ENCODE assay signal across 13 cellular contexts in the genomic region with DNA sequence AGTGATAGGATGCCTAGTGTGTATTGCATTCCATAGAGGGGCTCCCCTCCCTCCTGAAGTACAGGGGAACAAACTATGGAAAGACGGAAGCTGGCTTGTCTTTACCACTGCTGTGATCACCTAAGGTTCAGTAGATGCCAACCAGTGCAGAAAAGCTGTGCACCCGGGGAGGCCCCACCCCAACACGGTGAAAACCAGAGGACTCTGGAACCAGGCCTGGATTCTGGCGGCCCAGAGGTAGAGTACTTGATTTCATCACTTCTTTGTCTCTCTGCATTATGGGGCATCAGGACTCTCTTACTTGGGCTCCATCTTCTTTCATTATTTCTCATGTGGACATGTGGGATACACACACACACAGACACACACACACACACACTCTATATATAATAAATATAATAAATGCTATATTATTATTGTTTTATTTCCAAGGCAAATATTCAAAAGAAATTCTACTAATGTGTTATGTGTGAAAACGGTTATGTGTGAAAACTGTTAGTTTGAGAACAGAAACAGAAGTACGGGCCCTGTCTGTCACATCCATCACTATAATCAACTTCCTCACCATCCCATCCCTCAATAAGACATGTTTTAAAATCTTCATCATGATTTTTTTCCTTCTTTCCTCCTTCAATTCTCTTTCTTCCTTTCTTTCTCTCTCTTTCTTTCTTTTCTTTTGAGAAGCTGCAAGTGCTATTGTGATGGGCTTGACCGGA.
DNase-seq lines count a peak whose midpoint lies in the region; ATAC-seq and TF ChIP-seq lines count a peak whose summit lies in the region.
"Had no signal": no experiment of that assay in that cellular context is flagged by ENCODE, and none has a peak within 500 bp of the region (broad histone marks: within the 10 kb centered on the region; RNA-seq: fewer than 3 reads in every experiment).

No MANE protein-coding gene starts in this region.

- H3K4me3 ChIP-seq in CD8-positive, alpha-beta T cell (ENCODE audit: low read depth, low read length): no peak overlapping the region
- no peak overlapping the region for H3K4me3 ChIP-seq in lower leg skin (ENCODE audit: low read depth, poor library complexity, severe bottlenecking)
- H3K4me3 ChIP-seq: GM23248 had no signal

- no peaks in the 10 kb centered on the region for H3K4me1 ChIP-seq in CD8-positive, alpha-beta T cell (ENCODE audit: insufficient read depth, low read length)

- H3K27me3 ChIP-seq in CD8-positive, alpha-beta T cell (ENCODE audit: insufficient read depth, low read length): no peaks in the 10 kb centered on the region

- H3K36me3 Mint-ChIP-seq in activated CD8-positive, alpha-beta T cell treated with anti-CD3 and anti-CD28 coated beads for 36 hours (ENCODE audit: low read depth): peaks cover under 1% of the 10 kb centered on the region
- peaks cover 2% of the 10 kb centered on the region for H3K36me3 Mint-ChIP-seq in activated CD8-positive, alpha-beta T cell treated with anti-CD3 and anti-CD28 coated beads, Interleukin-2, amount 10 ng/mL, durations not matched to agents 7 days and 5 days (ENCODE audit: low read depth)
- H3K36me3 Mint-ChIP-seq in CD8-positive, alpha-beta T cell: no peaks in the 10 kb centered on the region
- H3K36me3 Mint-ChIP-seq in central memory CD8-positive, alpha-beta T cell (ENCODE audit: insufficient read depth): no peaks in the 10 kb centered on the region
- H3K36me3 Mint-ChIP-seq in natural killer cell: no peaks in the 10 kb centered on the region
- H3K36me3 Mint-ChIP-seq: CD14-positive monocyte had no signal

- H3K27ac ChIP-seq in CD8-positive, alpha-beta T cell (ENCODE audit: low read depth, low read length): no peak overlapping the region
- H3K27ac ChIP-seq: 22Rv1, GM23248 had no signal

- no peak for ATAC-seq in activated CD8-positive, alpha-beta T cell treated with anti-CD3 and anti-CD28 coated beads for 36 hours
- no peak for ATAC-seq in activated CD8-positive, alpha-beta T cell treated with anti-CD3 and anti-CD28 coated beads, Interleukin-2, amount 10 ng/mL, durations not matched to agents 7 days and 5 days
- ATAC-seq in CD8-positive, alpha-beta T cell: no peak
- peak; percentile 72 for ATAC-seq in central memory CD8-positive, alpha-beta T cell (replicated peaks; ENCODE audit: extremely low read depth, poor library complexity, severe bottlenecking)
- ATAC-seq in natural killer cell: peak; percentile 61 to 76 (median 69)
- no peak for ATAC-seq in activated CD4-positive, CD25-positive, alpha-beta regulatory T cell treated with anti-CD3 and anti-CD28 coated beads, Interleukin-2, amount 50 U/mL, for 24 hours

- no peaks in the 10 kb centered on the region for H3K9me3 ChIP-seq in CD8-positive, alpha-beta T cell (ENCODE audit: low read length)

- H3K9me3 Mint-ChIP-seq in activated CD8-positive, alpha-beta T cell treated with anti-CD3 and anti-CD28 coated beads for 36 hours: peaks cover 9% of the 10 kb centered on the region
- peaks cover 13% of the 10 kb centered on the region for H3K9me3 Mint-ChIP-seq in activated CD8-positive, alpha-beta T cell treated with anti-CD3 and anti-CD28 coated beads, Interleukin-2, amount 10 ng/mL, durations not matched to agents 7 days and 5 days (ENCODE audit: insufficient read depth)
- peaks cover 14% of the 10 kb centered on the region for H3K9me3 Mint-ChIP-seq in CD8-positive, alpha-beta T cell
- no peaks in the 10 kb centered on the region for H3K9me3 Mint-ChIP-seq in central memory CD8-positive, alpha-beta T cell
- H3K9me3 Mint-ChIP-seq in natural killer cell: peaks cover 0 to 4% of the 10 kb centered on the region in 2 donors

- H3K27me3 Mint-ChIP-seq in activated CD8-positive, alpha-beta T cell treated with anti-CD3 and anti-CD28 coated beads for 36 hours: no peaks in the 10 kb centered on the region
- no peaks in the 10 kb centered on the region for H3K27me3 Mint-ChIP-seq in activated CD8-positive, alpha-beta T cell treated with anti-CD3 and anti-CD28 coated beads, Interleukin-2, amount 10 ng/mL, durations not matched to agents 7 days and 5 days (ENCODE audit: low read depth)
- H3K27me3 Mint-ChIP-seq in CD8-positive, alpha-beta T cell (ENCODE audit: low read depth): no peaks in the 10 kb centered on the region
- no peaks in the 10 kb centered on the region for H3K27me3 Mint-ChIP-seq in central memory CD8-positive, alpha-beta T cell
- no peaks in the 10 kb centered on the region for H3K27me3 Mint-ChIP-seq in natural killer cell (ENCODE audit: low read depth in 2 of 2)

- H3K4me1 Mint-ChIP-seq in activated CD8-positive, alpha-beta T cell treated with anti-CD3 and anti-CD28 coated beads for 36 hours (ENCODE audit: low read depth): peaks cover 5% of the 10 kb centered on the region
- H3K4me1 Mint-ChIP-seq in activated CD8-positive, alpha-beta T cell treated with anti-CD3 and anti-CD28 coated beads, Interleukin-2, amount 10 ng/mL, durations not matched to agents 7 days and 5 days (ENCODE audit: low read depth): no peaks in the 10 kb centered on the region
- H3K4me1 Mint-ChIP-seq in CD8-positive, alpha-beta T cell (ENCODE audit: low read depth): peaks cover 6% of the 10 kb centered on the region
- peaks cover 32% of the 10 kb centered on the region for H3K4me1 Mint-ChIP-seq in central memory CD8-positive, alpha-beta T cell
- peaks cover 48 to 49% of the 10 kb centered on the region in 2 donors for H3K4me1 Mint-ChIP-seq in natural killer cell
- H3K4me1 Mint-ChIP-seq: CD14-positive monocyte had no signal

- no peak for TF ChIP-seq CTCF in activated CD8-positive, alpha-beta T cell treated with anti-CD3 and anti-CD28 coated beads for 36 hours (IDR thresholded peaks at IDR 0.05)
- TF ChIP-seq CTCF in CD8-positive, alpha-beta T cell (IDR thresholded peaks at IDR 0.05): no peak
- TF ChIP-seq CTCF in natural killer cell (IDR thresholded peaks at IDR 0.05) (no peak), lower leg skin (IDR thresholded peaks at IDR 0.05) (no peak)

- no peak for DNase-seq in activated CD8-positive, alpha-beta T cell treated with anti-CD3 and anti-CD28 coated beads for 36 hours
- DNase-seq in activated CD8-positive, alpha-beta T cell treated with anti-CD3 and anti-CD28 coated beads, Interleukin-2, amount 10 ng/mL, durations not matched to agents 7 days and 5 days: no peak
- DNase-seq in CD8-positive, alpha-beta T cell: no peak
- DNase-seq in central memory CD8-positive, alpha-beta T cell (ENCODE audit: low spot score in 2 of 2): no peak
- no peak for DNase-seq in natural killer cell
- no peak for DNase-seq in DMS 273 treated with DMSO at 0.1 percent for 48 hours (lab: John Stamatoyannopoulos, UW)
- DNase-seq in lower leg skin (ENCODE audit: low spot score in 2 of 2): no peak
- DNase-seq: GM23248, H7, IMR-90 had no signal

- TF ChIP-seq POLR2A in lower leg skin (IDR thresholded peaks at IDR 0.05): no peak

- peak overlapping the region; percentile 59 for H3K27ac Mint-ChIP-seq in activated CD8-positive, alpha-beta T cell treated with anti-CD3 and anti-CD28 coated beads for 36 hours
- no peak overlapping the region for H3K27ac Mint-ChIP-seq in activated CD8-positive, alpha-beta T cell treated with anti-CD3 and anti-CD28 coated beads, Interleukin-2, amount 10 ng/mL, durations not matched to agents 7 days and 5 days
- peak overlapping the region; percentile 64 for H3K27ac Mint-ChIP-seq in CD8-positive, alpha-beta T cell
- H3K27ac Mint-ChIP-seq in central memory CD8-positive, alpha-beta T cell (ENCODE audit: low read depth): peak overlapping the region; percentile 69
- H3K27ac Mint-ChIP-seq in natural killer cell: peak overlapping the region; percentile 80 to 84
- H3K27ac Mint-ChIP-seq: CD14-positive monocyte had no signal

- POLR2A ChIA-PET in activated CD8-positive, alpha-beta T cell treated with anti-CD3 and anti-CD28 coated beads for 36 hours (lab: Charles Lee): no interaction called here
- POLR2A ChIA-PET in activated CD8-positive, alpha-beta T cell treated with anti-CD3 and anti-CD28 coated beads, Interleukin-2, amount 10 ng/mL, durations not matched to agents 7 days and 5 days (lab: Charles Lee): no interaction called here
- POLR2A ChIA-PET in CD8-positive, alpha-beta T cell (lab: Charles Lee): interaction anchor here (1.2 kb wide), 1 partner anchor 215 kb away, joined by 3 read pairs; no protein-coding TSS in a partner anchor

- no peak overlapping the region for H3K4me3 Mint-ChIP-seq in activated CD8-positive, alpha-beta T cell treated with anti-CD3 and anti-CD28 coated beads for 36 hours
- H3K4me3 Mint-ChIP-seq in activated CD8-positive, alpha-beta T cell treated with anti-CD3 and anti-CD28 coated beads, Interleukin-2, amount 10 ng/mL, durations not matched to agents 7 days and 5 days: no peak overlapping the region
- no peak overlapping the region for H3K4me3 Mint-ChIP-seq in CD8-positive, alpha-beta T cell
- peak overlapping the region; percentile 8 for H3K4me3 Mint-ChIP-seq in central memory CD8-positive, alpha-beta T cell
- peak overlapping the region; percentile 59 for H3K4me3 Mint-ChIP-seq in natural killer cell
- H3K4me3 Mint-ChIP-seq: CD14-positive monocyte had no signal

- no peaks in the 10 kb centered on the region for H3K36me3 ChIP-seq in CD8-positive, alpha-beta T cell (ENCODE audit: insufficient read depth, low read length)

- 83 to 86% methylated on average over 7 of the region's 7 CpGs for WGBS in lower leg skin, 2 donors

- CTCF ChIA-PET in activated CD8-positive, alpha-beta T cell treated with anti-CD3 and anti-CD28 coated beads for 36 hours (lab: Charles Lee): interaction anchor here (1.1 kb wide), 1 partner anchor 376 kb away, joined by 5 read pairs; no protein-coding TSS in a partner anchor
- CTCF ChIA-PET in activated CD8-positive, alpha-beta T cell treated with anti-CD3 and anti-CD28 coated beads, Interleukin-2, amount 10 ng/mL, durations not matched to agents 7 days and 5 days (lab: Charles Lee): interaction anchor here (1.3 kb wide), 1 partner anchor 367 kb away, joined by 3 read pairs; a partner anchor contains a TSS
- CTCF ChIA-PET in CD8-positive, alpha-beta T cell (lab: Charles Lee): interaction anchor here (0.8 to 3.4 kb wide), 4 partner anchors 357 to 377 kb away, joined by 3 to 25 read pairs (median 4); a partner anchor contains a TSS

- intact Hi-C loops in activated CD8-positive, alpha-beta T cell treated with anti-CD3 and anti-CD28 coated beads for 36 hours (cut with micrococcal nuclease): no loop called here
- intact Hi-C loops in CD8-positive, alpha-beta T cell (cut with DNase I, micrococcal nuclease): loop anchor here (1.0 to 2.0 kb wide), 3 partner anchors 368 to 377 kb away; no protein-coding TSS in a partner anchor
- intact Hi-C loops in natural killer cell (cut with micrococcal nuclease): loop anchor here (5.0 kb wide), 4 partner anchors 153 to 372 kb away; a partner anchor contains a TSS
- intact Hi-C loops in lower leg skin (cut with DNase I; ENCODE audit: low total_unique reads): no loop called here

Comparison
In these comparisons a context has a peak if more than half of its experiments do, and no peak if none do; other contexts are left out.
1. ATAC-seq: peak in central memory CD8-positive, alpha-beta T cell (single experiment) and natural killer cell (3 of 3); none in activated CD8-positive, alpha-beta T cell treated with anti-CD3 and anti-CD28 coated beads for 36 hours (single experiment), activated CD8-positive, alpha-beta T cell treated with anti-CD3 and anti-CD28 coated beads, Interleukin-2, amount 10 ng/mL, durations not matched to agents 7 days and 5 days (single experiment), CD8-positive, alpha-beta T cell (single experiment) and activated CD4-positive, CD25-positive, alpha-beta regulatory T cell treated with anti-CD3 and anti-CD28 coated beads, Interleukin-2, amount 50 U/mL, for 24 hours (0 of 2).
2. H3K4me3 Mint-ChIP-seq: peak in central memory CD8-positive, alpha-beta T cell (single experiment) and natural killer cell (single experiment); none in activated CD8-positive, alpha-beta T cell treated with anti-CD3 and anti-CD28 coated beads for 36 hours (single experiment), activated CD8-positive, alpha-beta T cell treated with anti-CD3 and anti-CD28 coated beads, Interleukin-2, amount 10 ng/mL, durations not matched to agents 7 days and 5 days (single experiment) and CD8-positive, alpha-beta T cell (single experiment).
3. intact Hi-C loops: an anchor here in CD8-positive, alpha-beta T cell (1.0 to 2.0 kb wide) and natural killer cell (5.0 kb wide); none called in activated CD8-positive, alpha-beta T cell treated with anti-CD3 and anti-CD28 coated beads for 36 hours and lower leg skin.